Comparison of ENCODE assay signal across 13 cellular contexts in genomic region chr2:28415010-28415409, GRCh38. TPM values are rescaled to one million over a fixed set of nuclear protein-coding genes. Genes with fewer than 3 reads are reported as not detected.
A peak's percentile ranks its signal among the peaks of the same experiment; 100 is the strongest.
DNase-seq lines count a peak whose midpoint lies in the region; ATAC-seq and TF ChIP-seq lines count a peak whose summit lies in the region.
"Had no signal": no experiment of that assay in that cellular context is flagged by ENCODE, and none has a peak within 500 bp of the region (broad histone marks: within the 10 kb centered on the region; RNA-seq: fewer than 3 reads in every experiment).

No MANE protein-coding gene starts in this region.

- no peak overlapping the region for H3K4me2 ChIP-seq in osteoblast (ENCODE audit: insufficient read depth, low read length)

- intact Hi-C loops in CD4-positive, alpha-beta T cell (cut with DNase I, micrococcal nuclease) = no loop called here
- intact Hi-C loops in cardiac septum (cut with DNase I) = no loop called here

- H3K4me3 ChIP-seq in SJCRH30 (no peak overlapping the region), osteoblast (ENCODE audit: insufficient read depth, low read length) (no peak overlapping the region)

- CTCF ChIA-PET in CD4-positive, alpha-beta T cell (lab: Charles Lee) = no interaction called here

- no peaks in the 10 kb centered on the region for H3K27me3 ChIP-seq in CD4-positive, alpha-beta T cell (ENCODE audit: control insufficient read depth, insufficient read depth, low read length)
- H3K27me3 ChIP-seq in SJCRH30 (no peaks in the 10 kb centered on the region), osteoblast (ENCODE audit: insufficient read depth, low read length) (no peaks in the 10 kb centered on the region)

- H3K27ac Mint-ChIP-seq in CD4-positive, alpha-beta T cell = peak overlapping the region; percentile 3
- H3K27ac Mint-ChIP-seq in stimulated activated memory B cell treated with anti-CD40 and anti-IgM and Interleukin-4, amounts not matched to agents 10 μg/mL and 1 μg/mL and 100 μg/mL, for 72 hours = no peak overlapping the region
- H3K27ac Mint-ChIP-seq: activated naive CD8-positive, alpha-beta T cell had no signal

- H3K4me1 ChIP-seq in SJCRH30 (peaks cover 42% of the 10 kb centered on the region), osteoblast (ENCODE audit: insufficient read depth, low read length) (peaks cover 10% of the 10 kb centered on the region)

- H2AFZ ChIP-seq in osteoblast (ENCODE audit: low read length) = no peak overlapping the region

- H4K20me1 ChIP-seq in osteoblast (ENCODE audit: insufficient read depth, low read length) = peaks cover 85% of the 10 kb centered on the region

- peaks cover 23% of the 10 kb centered on the region for H3K4me1 Mint-ChIP-seq in CD4-positive, alpha-beta T cell (ENCODE audit: low read depth)
- H3K4me1 Mint-ChIP-seq in stimulated activated memory B cell treated with anti-CD40 and anti-IgM and Interleukin-4, amounts not matched to agents 10 μg/mL and 1 μg/mL and 100 μg/mL, for 72 hours = peaks cover 6% of the 10 kb centered on the region

- POLR2A ChIA-PET in CD4-positive, alpha-beta T cell (lab: Charles Lee) = interaction anchor here (1.5 kb wide), 1 partner anchor 9 kb away, joined by 4 read pairs; no protein-coding TSS in a partner anchor

- ATAC-seq in CD4-positive, alpha-beta T cell (ENCODE audit: poor library complexity) = no peak
- ATAC-seq in stimulated activated memory B cell treated with anti-CD40 and anti-IgM and Interleukin-4, amounts not matched to agents 10 μg/mL and 1 μg/mL and 100 μg/mL, for 72 hours = no peak
- no peak for ATAC-seq in GM18867 (IDR thresholded peaks at IDR 0.05; ENCODE audit: unreplicated experiment)

- H3K9me3 Mint-ChIP-seq in CD4-positive, alpha-beta T cell = no peaks in the 10 kb centered on the region
- H3K9me3 Mint-ChIP-seq in stimulated activated memory B cell treated with anti-CD40 and anti-IgM and Interleukin-4, amounts not matched to agents 10 μg/mL and 1 μg/mL and 100 μg/mL, for 72 hours = no peaks in the 10 kb centered on the region

- no peaks in the 10 kb centered on the region for H3K9me3 ChIP-seq in CD4-positive, alpha-beta T cell (ENCODE audit: control insufficient read depth, low read length)
- H3K9me3 ChIP-seq in SJCRH30 (replicated peaks) (no peaks in the 10 kb centered on the region), osteoblast (ENCODE audit: low read depth, low read length) (no peaks in the 10 kb centered on the region)

- H3K27me3 Mint-ChIP-seq in CD4-positive, alpha-beta T cell = no peaks in the 10 kb centered on the region
- H3K27me3 Mint-ChIP-seq in stimulated activated memory B cell treated with anti-CD40 and anti-IgM and Interleukin-4, amounts not matched to agents 10 μg/mL and 1 μg/mL and 100 μg/mL, for 72 hours = peaks cover 20% of the 10 kb centered on the region
- H3K27me3 Mint-ChIP-seq: activated naive CD8-positive, alpha-beta T cell had no signal

- H3K36me3 Mint-ChIP-seq in CD4-positive, alpha-beta T cell (ENCODE audit: low read depth) = no peaks in the 10 kb centered on the region
- peaks cover 39% of the 10 kb centered on the region for H3K36me3 Mint-ChIP-seq in stimulated activated memory B cell treated with anti-CD40 and anti-IgM and Interleukin-4, amounts not matched to agents 10 μg/mL and 1 μg/mL and 100 μg/mL, for 72 hours

- H3K4me3 Mint-ChIP-seq in CD4-positive, alpha-beta T cell = peak overlapping the region; percentile 4
- H3K4me3 Mint-ChIP-seq in stimulated activated memory B cell treated with anti-CD40 and anti-IgM and Interleukin-4, amounts not matched to agents 10 μg/mL and 1 μg/mL and 100 μg/mL, for 72 hours = no peak overlapping the region
- H3K4me3 Mint-ChIP-seq: activated naive CD8-positive, alpha-beta T cell had no signal

- peaks cover 29% of the 10 kb centered on the region for H3K36me3 ChIP-seq in SJCRH30
- peaks cover 94% of the 10 kb centered on the region for H3K36me3 ChIP-seq in osteoblast (ENCODE audit: insufficient read depth, low read length)

- TF ChIP-seq CTCF in CD4-positive, alpha-beta T cell (IDR thresholded peaks at IDR 0.05) = no peak
- TF ChIP-seq CTCF in osteoblast (IDR thresholded peaks at IDR 0.05; ENCODE audit: extremely low read depth, low read depth, low read length) = no peak

- DNase-seq in CD4-positive, alpha-beta T cell = no peak
- DNase-seq in SJCRH30 (peak; percentile 83 to 94), cardiac septum (ENCODE audit: low spot score) (peak; percentile 72), osteoblast (ENCODE audit: insufficient read length, low spot score, missing footprints) (no peak), DMS53 (lab: John Stamatoyannopoulos, UW) (no peak), OCI-M2 (lab: John Stamatoyannopoulos, UW; ENCODE audit: unreplicated experiment) (no peak)
- DNase-seq: AML-193, DMS153, erythroblast, hippocampal formation had no signal

- H3K79me2 ChIP-seq in osteoblast (ENCODE audit: insufficient read depth, low read length) = peaks cover 85% of the 10 kb centered on the region

- H3K27ac ChIP-seq in CD4-positive, alpha-beta T cell (ENCODE audit: low read depth, low read length) = no peak overlapping the region
- H3K27ac ChIP-seq in SJCRH30 (peak overlapping the region; percentile 98), osteoblast (ENCODE audit: low read depth, low read length) (peak overlapping the region; percentile 49)

RNA-seq across cellular contexts. Expression of gene FOSL2, which starts 22.4 kb away (rescaled TPM):
- 100 to 1,000 TPM; 152 to 155 TPM for total RNA-seq in CD4-positive, alpha-beta T cell
- total RNA-seq in SJCRH30 (2014; rRNA removed; shearing (Covaris generic)) = 30.0 and 30.7 TPM in 2 replicates
- 65.4 TPM for total RNA-seq in cardiac septum
- total RNA-seq in osteoblast = 64.5 and 86.9 TPM in 2 replicates

Comparison
In these comparisons a context has a peak if more than half of its experiments do, and no peak if none do; other contexts are left out.
1. DNase-seq: peak in SJCRH30 (2 of 2) and cardiac septum (single experiment); none in CD4-positive, alpha-beta T cell (0 of 10), osteoblast (single experiment), DMS53 (single experiment) and OCI-M2 (single experiment).